In genomic region chr5:3058930-3059329, GRCh38 we compare ENCODE assay signal across 28 cellular contexts.
"Had no signal": no experiment of that assay in that cellular context is flagged by ENCODE, and none has a peak within 500 bp of the region (broad histone marks: within the 10 kb centered on the region; RNA-seq: fewer than 3 reads in every experiment).

No MANE protein-coding gene starts in this region.

- H3K4me3 ChIP-seq: ovary, right lobe of liver, sigmoid colon, stomach, thoracic aorta, thyroid gland, tibial nerve, upper lobe of left lung, uterus had no signal

- DNase-seq: naive B cell; naive thymus-derived CD8-positive, alpha-beta T cell; nephron progenitor cell; occipital lobe; ovary; right cardiac atrium; right lobe of liver; sigmoid colon; small intestine; stimulated activated CD4-positive, alpha-beta T cell treated with anti-CD3 and anti-CD28 coated beads, Interleukin-15, amount 100 ng/mL, for 24 hours; stimulated activated CD4-positive, alpha-beta T cell treated with anti-CD3 and anti-CD28 coated beads, Interleukin-2, amount 100 ng/mL, for 24 hours; stimulated activated CD4-positive, alpha-beta T cell treated with anti-CD3 and anti-CD28 coated beads, Interleukin-2, amount 100 ng/mL, for 48 hours; stimulated activated CD4-positive, alpha-beta T cell treated with anti-CD3 and anti-CD28 coated beads, Interleukin-4, amount 100 ng/mL, for 24 hours; stimulated activated naive B cell treated with anti-CD40 and anti-IgM and Interleukin-4, amounts not matched to agents 10 μg/mL and 1 μg/mL and 100 μg/mL, for 72 hours; stimulated activated naive CD4-positive, alpha-beta T cell treated with Interleukin-2 at 50 U/mL for 16 hours; stomach; thyroid gland; trophoblast cell; uterus had no signal

- H3K27ac ChIP-seq: ovary, parathyroid adenoma, right lobe of liver, sigmoid colon, stomach, thoracic aorta, thyroid gland, tibial nerve, upper lobe of left lung, uterus had no signal

- H3K27me3 ChIP-seq: ovary, right lobe of liver, stomach, thyroid gland, tibial nerve, upper lobe of left lung, uterus had no signal

- H3K27ac Mint-ChIP-seq: naive thymus-derived CD8-positive, alpha-beta T cell; natural killer cell treated with Interleukin-12 subunit alpha and Interleukin-12 subunit beta and Interleukin-15 and Interleukin-18, amount 100 ng/mL, for 72 hours; nephron progenitor cell; progenitor cell of endocrine pancreas; stimulated activated effector memory CD8-positive, alpha-beta T cell treated with anti-CD3 and anti-CD28 coated beads, Interleukin-12 subunit alpha, Interleukin-12 subunit beta, amount 100 ng/mL, for 72 hours; stimulated activated naive B cell treated with anti-CD40 and anti-IgM and Interleukin-4, amounts not matched to agents 10 μg/mL and 1 μg/mL and 100 μg/mL, for 72 hours; stimulated activated naive CD8-positive, alpha-beta T cell treated with anti-CD3 and anti-CD28 coated beads, Interleukin-15, Interleukin-2, amounts not matched to agents 100 ng/mL and 50 ng/mL, for 24 hours had no signal

- H3K9me3 ChIP-seq: ovary, right lobe of liver, thoracic aorta, thyroid gland, uterus had no signal

- H3K4me1 Mint-ChIP-seq: naive B cell; naive thymus-derived CD8-positive, alpha-beta T cell; stimulated activated effector memory CD8-positive, alpha-beta T cell treated with anti-CD3 and anti-CD28 coated beads, Interleukin-12 subunit alpha, Interleukin-12 subunit beta, amount 100 ng/mL, for 72 hours; stimulated activated naive B cell treated with anti-CD40 and anti-IgM and Interleukin-4, amounts not matched to agents 10 μg/mL and 1 μg/mL and 100 μg/mL, for 72 hours had no signal

- H3K79me2 ChIP-seq: parathyroid adenoma had no signal

- H3K36me3 Mint-ChIP-seq: naive B cell; natural killer cell treated with Interleukin-12 subunit alpha and Interleukin-12 subunit beta and Interleukin-15 and Interleukin-18, amount 100 ng/mL, for 72 hours; stimulated activated effector memory CD8-positive, alpha-beta T cell treated with anti-CD3 and anti-CD28 coated beads, Interleukin-12 subunit alpha, Interleukin-12 subunit beta, amount 100 ng/mL, for 72 hours; stimulated activated naive B cell treated with anti-CD40 and anti-IgM and Interleukin-4, amounts not matched to agents 10 μg/mL and 1 μg/mL and 100 μg/mL, for 72 hours had no signal

- ATAC-seq: naive thymus-derived CD8-positive, alpha-beta T cell; right cardiac atrium; right lobe of liver; stimulated activated effector memory CD8-positive, alpha-beta T cell treated with anti-CD3 and anti-CD28 coated beads, Interleukin-12 subunit alpha, Interleukin-12 subunit beta, amount 100 ng/mL, for 72 hours; stimulated activated naive B cell treated with anti-CD40 and anti-IgM and Interleukin-4, amounts not matched to agents 10 μg/mL and 1 μg/mL and 100 μg/mL, for 72 hours had no signal

- H3K36me3 ChIP-seq: ovary, right lobe of liver, sigmoid colon, stomach, thoracic aorta, thyroid gland, tibial nerve, upper lobe of left lung, uterus had no signal

- H3K4me3 Mint-ChIP-seq: naive B cell; naive thymus-derived CD8-positive, alpha-beta T cell; natural killer cell treated with Interleukin-12 subunit alpha and Interleukin-12 subunit beta and Interleukin-15 and Interleukin-18, amount 100 ng/mL, for 72 hours; nephron progenitor cell; neural crest cell; stimulated activated effector memory CD8-positive, alpha-beta T cell treated with anti-CD3 and anti-CD28 coated beads, Interleukin-12 subunit alpha, Interleukin-12 subunit beta, amount 100 ng/mL, for 72 hours; stimulated activated naive B cell treated with anti-CD40 and anti-IgM and Interleukin-4, amounts not matched to agents 10 μg/mL and 1 μg/mL and 100 μg/mL, for 72 hours; stimulated activated naive CD8-positive, alpha-beta T cell treated with anti-CD3 and anti-CD28 coated beads, Interleukin-15, Interleukin-2, amounts not matched to agents 100 ng/mL and 50 ng/mL, for 24 hours had no signal

- H2AFZ ChIP-seq: parathyroid adenoma had no signal

- H3K27me3 Mint-ChIP-seq: naive B cell; natural killer cell treated with Interleukin-12 subunit alpha and Interleukin-12 subunit beta and Interleukin-15 and Interleukin-18, amount 100 ng/mL, for 72 hours; stimulated activated naive B cell treated with anti-CD40 and anti-IgM and Interleukin-4, amounts not matched to agents 10 μg/mL and 1 μg/mL and 100 μg/mL, for 72 hours; stimulated activated naive CD8-positive, alpha-beta T cell treated with anti-CD3 and anti-CD28 coated beads, Interleukin-15, Interleukin-2, amounts not matched to agents 100 ng/mL and 50 ng/mL, for 24 hours had no signal

- H3K4me1 ChIP-seq: parathyroid adenoma, right lobe of liver, sigmoid colon, stomach, thyroid gland, tibial nerve, upper lobe of left lung, uterus had no signal
